17 cellular contexts compared by ENCODE assay signal in the genomic region with DNA sequence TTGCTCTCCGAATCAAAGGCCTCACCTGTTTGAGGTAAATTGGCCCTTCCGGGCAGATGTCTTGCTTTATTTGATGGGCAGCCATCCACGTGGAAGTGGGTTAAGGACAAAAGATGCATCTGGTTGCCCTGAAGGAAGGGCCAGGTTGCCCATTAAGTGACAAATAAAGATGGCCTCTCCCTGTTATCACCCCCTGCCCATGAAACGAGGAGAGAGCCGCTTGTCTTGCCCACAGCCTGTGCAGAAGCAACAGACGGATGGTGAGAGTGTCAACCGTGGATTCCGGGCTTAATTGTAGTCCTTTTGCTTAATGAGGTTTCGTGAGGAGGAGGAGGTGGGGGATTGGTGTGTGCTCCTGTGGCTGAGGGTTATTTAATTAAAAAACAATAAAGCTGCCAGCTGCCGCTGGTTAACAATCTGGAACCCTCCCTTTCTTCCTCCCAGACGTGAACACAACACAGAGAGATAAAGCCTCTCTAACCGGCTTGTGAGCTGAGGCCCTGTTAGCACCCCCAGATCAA.
DNase-seq lines count a peak whose midpoint lies in the region; TF ChIP-seq lines count a peak whose summit lies in the region.
"Had no signal": no experiment of that assay in that cellular context is flagged by ENCODE, and none has a peak within 500 bp of the region (broad histone marks: within the 10 kb centered on the region; RNA-seq: fewer than 3 reads in every experiment).

No MANE protein-coding gene starts in this region.

- no peak for TF ChIP-seq RAD21 in neural cell (conservative IDR thresholded peaks at IDR 0.05)

- H3F3A ChIP-seq in neural cell (ENCODE audit: insufficient read depth, low read length, poor library complexity, severe bottlenecking) = no peaks in the 10 kb centered on the region

- TF ChIP-seq CTCF in WERI-Rb-1 (IDR thresholded peaks at IDR 0.05; ENCODE audit: low read depth, low read length) (no peak), neural cell (IDR thresholded peaks at IDR 0.05; ENCODE audit: poor library complexity, severe bottlenecking) (no peak), dorsolateral prefrontal cortex (IDR thresholded peaks at IDR 0.05 in 54 of 56, conservative IDR thresholded peaks at IDR 0.05 in 2 of 56; ENCODE audit: low read depth in 1 of 56, partially characterized antibody in 56 of 56) (no peak), colonic mucosa (IDR thresholded peaks at IDR 0.05) (no peak)

- no peak for TF ChIP-seq EP300 in neural cell (conservative IDR thresholded peaks at IDR 0.05; ENCODE audit: poor library complexity, severe bottlenecking)

- intact Hi-C loops in dorsolateral prefrontal cortex (cut with DNase I) = no loop called here
- intact Hi-C loops in colonic mucosa (cut with DNase I) = no loop called here

- no peaks in the 10 kb centered on the region for H3K9me2 ChIP-seq in neural cell (ENCODE audit: insufficient read depth, low read length)

- H3K27me3 ChIP-seq in WERI-Rb-1 (ENCODE audit: insufficient read depth, low read depth, severe bottlenecking) = no peaks in the 10 kb centered on the region
- H3K27me3 ChIP-seq in neural cell (ENCODE audit: insufficient read depth, low read depth, low read length) = no peaks in the 10 kb centered on the region
- H3K27me3 ChIP-seq in dorsolateral prefrontal cortex = peaks cover 0 to 4% (median 0%) of the 10 kb centered on the region in 45 donors
- no peaks in the 10 kb centered on the region for H3K27me3 ChIP-seq in colonic mucosa
- H3K27me3 ChIP-seq: gastroesophageal sphincter, neutrophil, transverse colon had no signal

- H3K79me2 ChIP-seq in neural cell (replicated peaks; ENCODE audit: insufficient read depth, low read length) = no peaks in the 10 kb centered on the region

- H3K9ac ChIP-seq in neural cell (ENCODE audit: low read length) = no peak overlapping the region
- H3K9ac ChIP-seq in colonic mucosa (ENCODE audit: low read depth in 2 of 2, low read length in 2 of 2) = no peak overlapping the region
- H3K9ac ChIP-seq: KMS-11 had no signal

- H3K4me1 ChIP-seq in colonic mucosa = no peaks in the 10 kb centered on the region
- H3K4me1 ChIP-seq: gastroesophageal sphincter, prostate gland, transverse colon had no signal

- peak; percentile 22 for DNase-seq in NCI-H1105 (lab: John Stamatoyannopoulos, UW)
- peak; percentile 97 to 98 for DNase-seq in NCI-H524 (lab: John Stamatoyannopoulos, UW)
- DNase-seq in WERI-Rb-1 = peak; percentile 65
- DNase-seq in dorsolateral prefrontal cortex = no peak
- DNase-seq in colonic mucosa = no peak
- no peak for DNase-seq in activated CD4-positive, CD25-positive, alpha-beta regulatory T cell (lab: John Stamatoyannopoulos, UW)
- DNase-seq: activated CD4-positive, alpha-beta T cell treated with anti-CD3 and anti-CD28 coated beads, Interleukin-2, amount 50 U/mL, for 4 hours; anterior cingulate cortex; DMS153; NCI-H446 treated with DMSO at 0.1 percent for 48 hours; transverse colon had no signal

- H3K36me3 ChIP-seq in WERI-Rb-1 (no peaks in the 10 kb centered on the region), neural cell (ENCODE audit: insufficient read depth, low read length) (no peaks in the 10 kb centered on the region), colonic mucosa (no peaks in the 10 kb centered on the region)
- H3K36me3 ChIP-seq: gastroesophageal sphincter, neutrophil, prostate gland, transverse colon had no signal

- H3K4me3 ChIP-seq in WERI-Rb-1 (ENCODE audit: low read depth, low read length) = no peak overlapping the region
- no peak overlapping the region for H3K4me3 ChIP-seq in neural cell (ENCODE audit: low read length)
- H3K4me3 ChIP-seq in dorsolateral prefrontal cortex = no peak overlapping the region
- no peak overlapping the region for H3K4me3 ChIP-seq in colonic mucosa
- H3K4me3 ChIP-seq: gastroesophageal sphincter, prostate gland, transverse colon had no signal

- no peak overlapping the region for H3K4me2 ChIP-seq in neural cell (ENCODE audit: low read length)
- H3K4me2 ChIP-seq: KMS-11 had no signal

- no peaks in the 10 kb centered on the region for H4K20me1 ChIP-seq in neural cell (ENCODE audit: insufficient read depth)

- no peak overlapping the region for H2AFZ ChIP-seq in neural cell (ENCODE audit: low read depth, low read length)

- H3K9me3 ChIP-seq in WERI-Rb-1 (ENCODE audit: severe bottlenecking) (no peaks in the 10 kb centered on the region), neural cell (ENCODE audit: low read length) (no peaks in the 10 kb centered on the region), colonic mucosa (no peaks in the 10 kb centered on the region)
- H3K9me3 ChIP-seq: gastroesophageal sphincter, neutrophil, prostate gland, transverse colon had no signal

- H3K27ac ChIP-seq in WERI-Rb-1 (peak overlapping the region; percentile 50), neural cell (ENCODE audit: low read length) (peak overlapping the region; percentile 65), dorsolateral prefrontal cortex (no peak overlapping the region), colonic mucosa (no peak overlapping the region)
- H3K27ac ChIP-seq: gastroesophageal sphincter, KMS-11, neutrophil, prostate gland, RWPE1, transverse colon had no signal

TF ChIP-seq in neural cell, 6 proteins besides CTCF, POLR2A, EP300 and RAD21:
- TF ChIP-seq TAF1 (IDR thresholded peaks at IDR 0.05; ENCODE audit: low read depth) (no peak), EZH2 (IDR thresholded peaks at IDR 0.05; ENCODE audit: borderline replicate concordance, insufficient read depth, low read length, poor library complexity, severe bottlenecking) (no peak), MXI1 (conservative IDR thresholded peaks at IDR 0.05; ENCODE audit: poor library complexity, severe bottlenecking) (no peak), POLR2AphosphoS5 (IDR thresholded peaks at IDR 0.05) (no peak), SMC3 (conservative IDR thresholded peaks at IDR 0.05; ENCODE audit: poor library complexity) (no peak)
- TF ChIP-seq, protein P1, sequence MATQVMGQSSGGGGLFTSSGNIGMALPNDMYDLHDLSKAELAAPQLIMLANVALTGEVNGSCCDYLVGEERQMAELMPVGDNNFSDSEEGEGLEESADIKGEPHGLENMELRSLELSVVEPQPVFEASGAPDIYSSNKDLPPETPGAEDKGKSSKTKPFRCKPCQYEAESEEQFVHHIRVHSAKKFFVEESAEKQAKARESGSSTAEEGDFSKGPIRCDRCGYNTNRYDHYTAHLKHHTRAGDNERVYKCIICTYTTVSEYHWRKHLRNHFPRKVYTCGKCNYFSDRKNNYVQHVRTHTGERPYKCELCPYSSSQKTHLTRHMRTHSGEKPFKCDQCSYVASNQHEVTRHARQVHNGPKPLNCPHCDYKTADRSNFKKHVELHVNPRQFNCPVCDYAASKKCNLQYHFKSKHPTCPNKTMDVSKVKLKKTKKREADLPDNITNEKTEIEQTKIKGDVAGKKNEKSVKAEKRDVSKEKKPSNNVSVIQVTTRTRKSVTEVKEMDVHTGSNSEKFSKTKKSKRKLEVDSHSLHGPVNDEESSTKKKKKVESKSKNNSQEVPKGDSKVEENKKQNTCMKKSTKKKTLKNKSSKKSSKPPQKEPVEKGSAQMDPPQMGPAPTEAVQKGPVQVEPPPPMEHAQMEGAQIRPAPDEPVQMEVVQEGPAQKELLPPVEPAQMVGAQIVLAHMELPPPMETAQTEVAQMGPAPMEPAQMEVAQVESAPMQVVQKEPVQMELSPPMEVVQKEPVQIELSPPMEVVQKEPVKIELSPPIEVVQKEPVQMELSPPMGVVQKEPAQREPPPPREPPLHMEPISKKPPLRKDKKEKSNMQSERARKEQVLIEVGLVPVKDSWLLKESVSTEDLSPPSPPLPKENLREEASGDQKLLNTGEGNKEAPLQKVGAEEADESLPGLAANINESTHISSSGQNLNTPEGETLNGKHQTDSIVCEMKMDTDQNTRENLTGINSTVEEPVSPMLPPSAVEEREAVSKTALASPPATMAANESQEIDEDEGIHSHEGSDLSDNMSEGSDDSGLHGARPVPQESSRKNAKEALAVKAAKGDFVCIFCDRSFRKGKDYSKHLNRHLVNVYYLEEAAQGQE (IDR thresholded peaks at IDR 0.05; ENCODE audit: borderline replicate concordance) = no peak

Comparison
In these comparisons a context has a peak if more than half of its experiments do, and no peak if none do; other contexts are left out.
1. DNase-seq: peak in NCI-H1105 (single experiment), NCI-H524 (2 of 2) and WERI-Rb-1 (single experiment); none in dorsolateral prefrontal cortex (0 of 10), colonic mucosa (single experiment) and activated CD4-positive, CD25-positive, alpha-beta regulatory T cell (0 of 4).
2. H3K27ac ChIP-seq: peak in WERI-Rb-1 (single experiment) and neural cell (single experiment); none in dorsolateral prefrontal cortex (0 of 59) and colonic mucosa (single experiment).